Comparison of ENCODE assay signal across 8 cellular contexts in genomic region chr19:18173572-18174294, GRCh38. TPM values are rescaled to one million over a fixed set of nuclear protein-coding genes. Genes with fewer than 3 reads are reported as not detected.
DNase-seq lines count a peak whose midpoint lies in the region; ATAC-seq and TF ChIP-seq lines count a peak whose summit lies in the region.

IFI30 (plus strand) TSS chr19:18173813; CDS start chr19:18173842, 29 bp downstream.

- TF ChIP-seq CTCF in GM20000 (IDR thresholded peaks at IDR 0.05; ENCODE audit: extremely low read depth, missing control alignments) (no peak), hepatocyte (IDR thresholded peaks at IDR 0.05; ENCODE audit: poor library complexity) (no peak), gastrocnemius medialis (IDR thresholded peaks at IDR 0.05 in 4 of 5, conservative IDR thresholded peaks at IDR 0.05 in 1 of 5) (no peak)

- intact Hi-C loops in gastrocnemius medialis (cut with DNase I; ENCODE audit: low total_unique reads): no loop called here

- H3K4me3 ChIP-seq in HUES64 (ENCODE audit: low read length) (peak within 1 kb of the TSS; percentile 61), SK-N-MC (peak within 1 kb of the TSS; percentile 79), hepatocyte (peak within 1 kb of the TSS; percentile 45), gastrocnemius medialis (peak within 1 kb of the TSS; percentile 63 to 79 (median 68))

- DNase-seq in DMS 273 treated with DMSO at 0.1 percent for 48 hours (lab: John Stamatoyannopoulos, UW): peak; percentile 68
- peak; percentile 86 for DNase-seq in GM20000 (ENCODE audit: low spot score)
- no peak for DNase-seq in SK-N-MC (ENCODE audit: low read depth, low spot score)
- DNase-seq in hepatocyte (ENCODE audit: low spot score): peak; percentile 88
- DNase-seq in gastrocnemius medialis: peak in 1 of 2 donors; percentile 59

- ATAC-seq in gastrocnemius medialis: peak; percentile 52 to 60
- no peak for ATAC-seq in GM18858 (IDR thresholded peaks at IDR 0.05; ENCODE audit: unreplicated experiment)

- H3K36me3 ChIP-seq in HUES64 (ENCODE audit: insufficient read depth, low read length): peaks cover 13% of the 10 kb centered on the region
- peaks cover 4% of the 10 kb centered on the region; the same call in 1 of the 2 replicates for H3K36me3 ChIP-seq in SK-N-MC (ENCODE audit: insufficient read depth, low read length)
- no peaks in the 10 kb centered on the region for H3K36me3 ChIP-seq in hepatocyte (replicated peaks; ENCODE audit: insufficient read depth, low read depth)
- H3K36me3 ChIP-seq in gastrocnemius medialis: peaks cover 0 to 10% of the 10 kb centered on the region in 2 donors

- WGBS in HUES64: 2% methylated on average over 47 of the region's 47 CpGs
- WGBS in hepatocyte (ENCODE audit: low lambda C conversion rate, missing lambda C conversion rate): 3% methylated on average over 34 of the region's 47 CpGs

- no peaks in the 10 kb centered on the region for H3K9me3 ChIP-seq in HUES64 (ENCODE audit: insufficient read depth, low read depth, low read length)
- no peaks in the 10 kb centered on the region for H3K9me3 ChIP-seq in SK-N-MC (ENCODE audit: low read depth, low read length)
- no peaks in the 10 kb centered on the region for H3K9me3 ChIP-seq in hepatocyte (ENCODE audit: low read depth)
- H3K9me3 ChIP-seq in gastrocnemius medialis: no peaks in the 10 kb centered on the region

- peak within 1 kb of the TSS; percentile 13 for H3K9ac ChIP-seq in HUES64 (ENCODE audit: low read depth, low read length)
- H3K9ac ChIP-seq in SK-N-MC (ENCODE audit: insufficient read length): peak within 1 kb of the TSS; percentile 37

- H3K27ac ChIP-seq in HUES64 (ENCODE audit: low read depth, low read length) (no peak within 1 kb of the TSS), SK-N-MC (no peak within 1 kb of the TSS), angular gyrus (ENCODE audit: low read depth, low read length) (peak within 1 kb of the TSS; percentile 62), hepatocyte (peak within 1 kb of the TSS; percentile 31), gastrocnemius medialis (peak within 1 kb of the TSS in 3 of 4 donors; percentile 35 to 55 (median 37))

- TF ChIP-seq POLR2A in gastrocnemius medialis (IDR thresholded peaks at IDR 0.05): peak; percentile 32 to 59

- in situ Hi-C loops in gastrocnemius medialis (cut with MboI; ENCODE audit: low sequenced_read_pairs in 4 of 4): no loop called here

- H3K4me1 ChIP-seq in HUES64 (ENCODE audit: insufficient read depth, low read length): no peaks in the 10 kb centered on the region
- H3K4me1 ChIP-seq in hepatocyte (ENCODE audit: insufficient read depth): peaks cover 6% of the 10 kb centered on the region
- H3K4me1 ChIP-seq in gastrocnemius medialis: peaks cover 8 to 12% of the 10 kb centered on the region in 2 donors

- no peaks in the 10 kb centered on the region for H3K79me2 ChIP-seq in hepatocyte

- H2AFZ ChIP-seq in hepatocyte: peak within 1 kb of the TSS; percentile 66

- H3K4me2 ChIP-seq in hepatocyte: peak within 1 kb of the TSS; percentile 88

- no peaks in the 10 kb centered on the region for H3K9me2 ChIP-seq in hepatocyte (replicated peaks; ENCODE audit: insufficient read depth)

- H3K27me3 ChIP-seq in HUES64 (ENCODE audit: insufficient read depth, low read length): peaks cover 20% of the 10 kb centered on the region
- H3K27me3 ChIP-seq in hepatocyte: no peaks in the 10 kb centered on the region
- peaks cover 0 to 3% (median 0%) of the 10 kb centered on the region in 3 donors for H3K27me3 ChIP-seq in gastrocnemius medialis

- no peaks in the 10 kb centered on the region for H4K20me1 ChIP-seq in hepatocyte (ENCODE audit: insufficient read depth, poor library complexity, severe bottlenecking)

RNA-seq across cellular contexts. Expression of gene IFI30, which starts in this region (rescaled TPM):
- 12.3 TPM for polyA plus RNA-seq in HUES64 (2013, experiment 1 of 2)
- 13.2 TPM for polyA plus RNA-seq in HUES64 (2013, experiment 2 of 2)
- 95.7 and 133 TPM in 2 replicates for total RNA-seq in hepatocyte
- polyA plus RNA-seq in hepatocyte: 129 and 170 TPM in 2 replicates
- 10 to 100 TPM in 2 of 4 donors, 1 to 10 TPM in 2; 3.5 to 20.4 (median 14.0) TPM for total RNA-seq in gastrocnemius medialis

Comparison
In these comparisons a context has a peak if more than half of its experiments do, and no peak if none do; other contexts are left out.
1. H3K27ac ChIP-seq: peak in angular gyrus (single experiment), hepatocyte (single experiment) and gastrocnemius medialis (3 of 4); none in HUES64 (single experiment) and SK-N-MC (single experiment).
2. Peak in every context shown above with its lines, with median percentiles within 50 percentile points of each other: H3K4me3 ChIP-seq.